10 cellular contexts compared by ENCODE assay signal in genomic region chr11:57288771-57289579, GRCh38. TPM values are rescaled to one million over a fixed set of nuclear protein-coding genes. Genes with fewer than 3 reads are reported as not detected.
DNase-seq lines count a peak whose midpoint lies in the region; ATAC-seq, FAIRE-seq and TF ChIP-seq lines count a peak whose summit lies in the region.
"Had no signal": no experiment of that assay in that cellular context is flagged by ENCODE, and none has a peak within 500 bp of the region (broad histone marks: within the 10 kb centered on the region; RNA-seq: fewer than 3 reads in every experiment).

No MANE protein-coding gene starts in this region.

- H2AFZ ChIP-seq in PC-3 (ENCODE audit: low read length), result no peak overlapping the region

- peak; percentile 79 for ATAC-seq in PC-3
- peak; percentile 77 for ATAC-seq in foreskin keratinocyte
- ATAC-seq in HG03095 (IDR thresholded peaks at IDR 0.05; ENCODE audit: unreplicated experiment), result no peak

- CTCF ChIA-PET in PC-3 (lab: Charles Lee), result interaction anchor here (0.6 kb wide), 1 partner anchor 175 kb away, joined by 3 read pairs; no protein-coding TSS in a partner anchor

- peaks cover 3% of the 10 kb centered on the region; the same call in 1 of the 2 replicates for H3K9me2 ChIP-seq in PC-3 (replicated peaks; ENCODE audit: low read length)

- DNase-seq in NCI-H2029 (lab: John Stamatoyannopoulos, UW) (peak; percentile 32), NCI-H2029 treated with DMSO at 0.1 percent for 48 hours (lab: John Stamatoyannopoulos, UW) (no peak), PC-3 (peak; percentile 85), foreskin keratinocyte (peak; percentile 78 to 82), small intestine (peak; percentile 62), MV-4-11 (lab: John Stamatoyannopoulos, UW) (no peak), HUDEP-2 (lab: John Stamatoyannopoulos, UW; ENCODE audit: unreplicated experiment in 76 of 76) (no peak)
- DNase-seq: 8988T had no signal

- H3F3A ChIP-seq in PC-3 (ENCODE audit: low read length, unreplicated experiment), result no peaks in the 10 kb centered on the region

- H3K9me3 ChIP-seq in PC-3 (ENCODE audit: low read length) (no peaks in the 10 kb centered on the region), small intestine (ENCODE audit: control insufficient read depth, low read depth) (no peaks in the 10 kb centered on the region)

- peak overlapping the region; percentile 65 for H3K27ac ChIP-seq in PC-3 (ENCODE audit: low read length)
- H3K27ac ChIP-seq in foreskin keratinocyte, result peak overlapping the region; percentile 22
- peak overlapping the region in 1 of 2 donors; percentile 35 for H3K27ac ChIP-seq in small intestine (ENCODE audit: low read depth in 1 of 2, low read length in 1 of 2)
- H3K27ac ChIP-seq: KMS-11 had no signal

- no peaks in the 10 kb centered on the region for H4K20me1 ChIP-seq in PC-3 (ENCODE audit: low read length)

- POLR2A ChIA-PET in PC-3 (lab: Charles Lee; ENCODE audit: unreplicated experiment), result no interaction called here

- peak overlapping the region; percentile 43 for H3K4me2 ChIP-seq in PC-3 (ENCODE audit: low read length)
- H3K4me2 ChIP-seq: KMS-11 had no signal

- H3K9ac ChIP-seq in PC-3 (ENCODE audit: low read length), result peak overlapping the region; percentile 21; the same call in 1 of the 2 replicates
- H3K9ac ChIP-seq: KMS-11 had no signal

- no peaks in the 10 kb centered on the region for H3K36me3 ChIP-seq in PC-3 (ENCODE audit: low read depth, low read length)
- no peaks in the 10 kb centered on the region for H3K36me3 ChIP-seq in small intestine (ENCODE audit: control insufficient read depth in 2 of 2, insufficient read depth in 2 of 2, low read length in 2 of 2)

- no peaks in the 10 kb centered on the region for H3K79me2 ChIP-seq in PC-3 (ENCODE audit: low read length)

- 4 to 15% (median 13%) methylated on average over 11 of the region's 11 CpGs for WGBS in small intestine, 3 donors

- peaks cover 32% of the 10 kb centered on the region for H3K4me1 ChIP-seq in PC-3 (ENCODE audit: insufficient read depth, low read length)
- H3K4me1 ChIP-seq in foreskin keratinocyte, result peaks cover 32% of the 10 kb centered on the region
- H3K4me1 ChIP-seq in small intestine (ENCODE audit: control insufficient read depth in 2 of 2, insufficient read depth in 1 of 2, low read depth in 1 of 2, low read length in 1 of 2), result peaks cover 2 to 7% of the 10 kb centered on the region in 2 donors

- intact Hi-C loops in PC-3 (cut with micrococcal nuclease), result no loop called here

- FAIRE-seq in small intestine (lab: Jason Lieb, UNC), result no peak

- no peak for TF ChIP-seq CTCF in PC-3 (conservative IDR thresholded peaks at IDR 0.05; ENCODE audit: low read depth, low read length)
- TF ChIP-seq CTCF in foreskin keratinocyte (conservative IDR thresholded peaks at IDR 0.05), result no peak

- H3K27me3 ChIP-seq in PC-3 (ENCODE audit: low read length), result no peaks in the 10 kb centered on the region
- H3K27me3 ChIP-seq in foreskin keratinocyte, result no peaks in the 10 kb centered on the region
- no peaks in the 10 kb centered on the region for H3K27me3 ChIP-seq in small intestine (ENCODE audit: control insufficient read depth in 2 of 2, insufficient read depth in 2 of 2, low read length in 2 of 2)

- no TSS peak for BruUV-seq in PC-3 (replicated peaks; lab: Mats Ljungman, UMichigan)

- no peak overlapping the region for H3K4me3 ChIP-seq in PC-3 (ENCODE audit: low read length)
- no peak overlapping the region for H3K4me3 ChIP-seq in small intestine (ENCODE audit: low read depth in 1 of 2, low read length in 2 of 2)

RNA-seq across cellular contexts. Expression of gene TNKS1BP1, which starts 35.8 kb away (rescaled TPM):
- total RNA-seq in PC-3 (2014; rRNA removed), result 89.6 and 143 TPM in 2 replicates
- 136 and 146 TPM in 2 replicates for total RNA-seq in foreskin keratinocyte
- polyA plus RNA-seq in foreskin keratinocyte, result 135 and 154 TPM in 2 replicates
- polyA plus RNA-seq in small intestine, result 100 to 1,000 TPM in 1 of 3 donors, 10 to 100 TPM in 2; 72.1 to 178 (median 98.4) TPM

RNA-seq across cellular contexts. Expression of gene SSRP1, which starts 46.7 kb away (rescaled TPM):
- total RNA-seq in PC-3 (2014; rRNA removed), result 228 and 341 TPM in 2 replicates
- total RNA-seq in foreskin keratinocyte, result 188 and 227 TPM in 2 replicates
- 133 and 163 TPM in 2 replicates for polyA plus RNA-seq in foreskin keratinocyte
- 10 to 100 TPM; 32.4 to 92.0 (median 35.4) TPM for polyA plus RNA-seq in small intestine

RNA-seq across cellular contexts. Expression of gene P2RX3, which starts 49.2 kb away (rescaled TPM):
- total RNA-seq in PC-3 (2014; rRNA removed) (not detected in 2 replicates), foreskin keratinocyte (not detected in 2 replicates)
- polyA plus RNA-seq in foreskin keratinocyte (not detected in 2 replicates), small intestine (under 1 TPM in 1 of 3 donors, not detected in 2; 0.46 TPM)

RNA-seq across cellular contexts. Expression of gene APLNR, which starts 51.9 kb away (rescaled TPM):
- total RNA-seq in PC-3 (2014; rRNA removed) (not detected in 2 replicates), foreskin keratinocyte (not detected in 2 replicates)
- polyA plus RNA-seq in foreskin keratinocyte (not detected in 2 replicates), small intestine (1 to 10 TPM in 1 of 3 donors, under 1 TPM in 1, not detected in 1; 0.27 to 3.4 TPM)

Comparison
In these comparisons a context has a peak if more than half of its experiments do, and no peak if none do; other contexts are left out.
1. DNase-seq: peak in NCI-H2029 (single experiment), PC-3 (single experiment), foreskin keratinocyte (2 of 2) and small intestine (single experiment); none in NCI-H2029 treated with DMSO at 0.1 percent for 48 hours (single experiment), MV-4-11 (single experiment) and HUDEP-2 (0 of 76).